Comparison of ENCODE assay signal across 2 cellular contexts in genomic region chr2:45616663-45617411, GRCh38.
TF ChIP-seq lines count a peak whose summit lies in the region.

No MANE protein-coding gene starts in this region.

TF ChIP-seq in HEK293, 187 proteins besides CTCF, POLR2A, EP300 and RAD21:
- TF ChIP-seq ZBTB44 (tag by site-specific recombination; IDR thresholded peaks at IDR 0.05), result peak; percentile 71
- peak; percentile 61 for TF ChIP-seq WT1 (tag by site-specific recombination; IDR thresholded peaks at IDR 0.05)
- TF ChIP-seq ZEB2 (tag by site-specific recombination; IDR thresholded peaks at IDR 0.05), result no peak
- TF ChIP-seq FEZF1 (tag by site-specific recombination; IDR thresholded peaks at IDR 0.05), result 0 out of 2 replicates have a peak, but pooled peaks have one; percentile 26
- 0 out of 2 replicates have a peak, but pooled peaks have one; percentile 43 for TF ChIP-seq PRDM10 (tag by site-specific recombination; IDR thresholded peaks at IDR 0.05)
- TF ChIP-seq ZBTB8A (tag by site-specific recombination; IDR thresholded peaks at IDR 0.05), result 0 out of 2 replicates have a peak, but pooled peaks have one; percentile 26
- TF ChIP-seq ZNF549 (tag by site-specific recombination; IDR thresholded peaks at IDR 0.05), result no peak
- TF ChIP-seq MZF1 (tag by site-specific recombination; IDR thresholded peaks at IDR 0.05; ENCODE audit: borderline replicate concordance), result peak; percentile 88; the same call in 1 of the 2 replicates
- TF ChIP-seq ZNF10 (tag by site-specific recombination; IDR thresholded peaks at IDR 0.05), result peak; percentile 84
- 0 out of 2 replicates have a peak, but pooled peaks have one; percentile 27 for TF ChIP-seq KLF1 (tag by site-specific recombination; IDR thresholded peaks at IDR 0.05)
- TF ChIP-seq OVOL3 (tag by site-specific recombination; IDR thresholded peaks at IDR 0.05), result 0 out of 2 replicates have a peak, but pooled peaks have one; percentile 14

TF ChIP-seq in H1, 55 proteins besides CTCF, POLR2A, EP300 and RAD21:
- TF ChIP-seq TCF12 (IDR thresholded peaks at IDR 0.05; ENCODE audit: low read depth, low read length) (no peak), JUND (IDR thresholded peaks at IDR 0.05; ENCODE audit: low read length) (no peak), SUZ12 (IDR thresholded peaks at IDR 0.05; ENCODE audit: low read length) (no peak), BACH1 (IDR thresholded peaks at IDR 0.05; ENCODE audit: low read length) (peak; percentile 67), PHF8 (conservative IDR thresholded peaks at IDR 0.05; ENCODE audit: low read depth, low read length) (no peak), SIN3A (conservative IDR thresholded peaks at IDR 0.05 in 1 of 2, IDR thresholded peaks at IDR 0.05 in 1 of 2; ENCODE audit: low read depth in 1 of 2, low read length in 2 of 2) (no peak), EZH2 (IDR thresholded peaks at IDR 0.05; ENCODE audit: low read depth, low read length, severe bottlenecking) (no peak), MAFK (IDR thresholded peaks at IDR 0.05; ENCODE audit: low read depth, low read length) (peak; percentile 19; the same call in 1 of the 2 replicates), KDM5A (IDR thresholded peaks at IDR 0.05; ENCODE audit: low read length) (no peak)
